Comparison of ENCODE assay signal across 1 cellular context in genomic region chr3:108959017-108959416, GRCh38.
TF ChIP-seq lines count a peak whose summit lies in the region.

No MANE protein-coding gene starts in this region.

TF ChIP-seq in GM23338, 12 proteins besides CTCF, POLR2A, EP300 and RAD21 (continued from another document):
- TF ChIP-seq, protein P1, sequence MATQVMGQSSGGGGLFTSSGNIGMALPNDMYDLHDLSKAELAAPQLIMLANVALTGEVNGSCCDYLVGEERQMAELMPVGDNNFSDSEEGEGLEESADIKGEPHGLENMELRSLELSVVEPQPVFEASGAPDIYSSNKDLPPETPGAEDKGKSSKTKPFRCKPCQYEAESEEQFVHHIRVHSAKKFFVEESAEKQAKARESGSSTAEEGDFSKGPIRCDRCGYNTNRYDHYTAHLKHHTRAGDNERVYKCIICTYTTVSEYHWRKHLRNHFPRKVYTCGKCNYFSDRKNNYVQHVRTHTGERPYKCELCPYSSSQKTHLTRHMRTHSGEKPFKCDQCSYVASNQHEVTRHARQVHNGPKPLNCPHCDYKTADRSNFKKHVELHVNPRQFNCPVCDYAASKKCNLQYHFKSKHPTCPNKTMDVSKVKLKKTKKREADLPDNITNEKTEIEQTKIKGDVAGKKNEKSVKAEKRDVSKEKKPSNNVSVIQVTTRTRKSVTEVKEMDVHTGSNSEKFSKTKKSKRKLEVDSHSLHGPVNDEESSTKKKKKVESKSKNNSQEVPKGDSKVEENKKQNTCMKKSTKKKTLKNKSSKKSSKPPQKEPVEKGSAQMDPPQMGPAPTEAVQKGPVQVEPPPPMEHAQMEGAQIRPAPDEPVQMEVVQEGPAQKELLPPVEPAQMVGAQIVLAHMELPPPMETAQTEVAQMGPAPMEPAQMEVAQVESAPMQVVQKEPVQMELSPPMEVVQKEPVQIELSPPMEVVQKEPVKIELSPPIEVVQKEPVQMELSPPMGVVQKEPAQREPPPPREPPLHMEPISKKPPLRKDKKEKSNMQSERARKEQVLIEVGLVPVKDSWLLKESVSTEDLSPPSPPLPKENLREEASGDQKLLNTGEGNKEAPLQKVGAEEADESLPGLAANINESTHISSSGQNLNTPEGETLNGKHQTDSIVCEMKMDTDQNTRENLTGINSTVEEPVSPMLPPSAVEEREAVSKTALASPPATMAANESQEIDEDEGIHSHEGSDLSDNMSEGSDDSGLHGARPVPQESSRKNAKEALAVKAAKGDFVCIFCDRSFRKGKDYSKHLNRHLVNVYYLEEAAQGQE (IDR thresholded peaks at IDR 0.05; ENCODE audit: unreplicated experiment): no peak
- no peak for TF ChIP-seq ZNF114 (CRISPR knock-in tag; IDR thresholded peaks at IDR 0.05)
TF ChIP-seq in GM23338: peak in this region for 0.
